Comparison of ENCODE assay signal across 21 cellular contexts in the genomic region with DNA sequence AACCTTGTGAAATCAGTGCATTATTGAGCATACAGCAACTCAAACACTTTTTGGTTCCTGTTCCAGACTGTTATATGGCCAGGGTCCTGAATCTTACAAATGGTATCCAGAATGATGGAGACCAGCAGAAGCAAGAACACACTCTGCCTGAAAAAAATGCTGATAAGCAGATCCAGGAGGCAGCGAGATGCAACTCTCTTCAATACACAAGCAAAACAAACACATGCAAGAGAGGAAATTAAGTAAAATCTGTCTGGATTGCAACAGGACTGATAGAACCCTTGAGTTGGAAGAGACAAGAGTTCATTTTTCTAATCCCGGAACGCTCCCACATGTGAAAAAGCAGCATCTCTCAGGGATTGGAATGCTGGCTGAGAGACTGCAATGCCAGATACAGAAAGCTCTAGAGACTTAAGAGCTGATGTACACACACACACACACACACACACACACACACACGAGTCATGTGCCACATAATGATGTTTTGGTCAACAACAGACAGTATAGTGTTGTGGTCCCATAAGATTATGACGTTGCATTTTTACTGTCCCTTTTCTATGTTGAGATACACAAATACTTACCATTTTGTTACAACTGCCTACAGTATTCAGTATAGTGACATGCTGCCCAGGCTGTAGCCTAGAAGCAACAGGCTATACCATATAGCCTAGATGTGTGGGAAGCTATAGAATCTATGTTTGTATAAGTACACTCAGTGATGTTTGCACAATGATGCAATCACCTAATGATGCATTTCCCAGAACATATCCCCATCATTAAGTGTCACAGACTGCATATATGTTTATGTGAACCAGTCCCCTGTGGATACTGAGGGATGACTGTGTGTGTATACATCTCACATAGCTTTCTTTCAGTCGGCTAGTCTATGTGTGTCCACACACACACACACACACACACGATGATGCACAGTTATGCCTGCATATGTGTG.
DNase-seq lines count a peak whose midpoint lies in the region; ATAC-seq, FAIRE-seq and TF ChIP-seq lines count a peak whose summit lies in the region.
"Had no signal": no experiment of that assay in that cellular context is flagged by ENCODE, and none has a peak within 500 bp of the region (broad histone marks: within the 10 kb centered on the region; RNA-seq: fewer than 3 reads in every experiment).

No MANE protein-coding gene starts in this region.

- H3K36me3 ChIP-seq in heart left ventricle (no peaks in the 10 kb centered on the region), astrocyte (ENCODE audit: insufficient read depth, low read length) (no peaks in the 10 kb centered on the region)

- no peak for TF ChIP-seq POLR2A in heart left ventricle (IDR thresholded peaks at IDR 0.05)

- no peak overlapping the region for H3K27ac ChIP-seq in heart left ventricle
- no peak overlapping the region for H3K27ac ChIP-seq in astrocyte (ENCODE audit: low read depth, low read length)

- H3K4me1 Mint-ChIP-seq in astrocyte (ENCODE audit: low read depth, unreplicated experiment) (peaks cover 9% of the 10 kb centered on the region), immature natural killer cell (no peaks in the 10 kb centered on the region)
- H3K4me1 Mint-ChIP-seq: activated naive CD8-positive, alpha-beta T cell treated with anti-CD3 and anti-CD28 coated beads, Interleukin-2, amount 50 U/mL, for 24 hours; stimulated activated effector memory CD8-positive, alpha-beta T cell treated with anti-CD3 and anti-CD28 coated beads, Interleukin-12 subunit alpha, Interleukin-12 subunit beta, amount 100 ng/mL, for 72 hours had no signal

- H3K4me1 ChIP-seq in heart left ventricle (peaks cover 0 to 21% (median 8%) of the 10 kb centered on the region in 12 donors), astrocyte (ENCODE audit: insufficient read depth, low read length) (no peaks in the 10 kb centered on the region)

- H3K27ac Mint-ChIP-seq in astrocyte (ENCODE audit: unreplicated experiment), result no peak overlapping the region
- no peak overlapping the region for H3K27ac Mint-ChIP-seq in immature natural killer cell
- H3K27ac Mint-ChIP-seq: activated naive CD8-positive, alpha-beta T cell treated with anti-CD3 and anti-CD28 coated beads, Interleukin-2, amount 50 U/mL, for 24 hours; CD8-positive, alpha-beta T cell; stimulated activated effector memory CD8-positive, alpha-beta T cell treated with anti-CD3 and anti-CD28 coated beads, Interleukin-12 subunit alpha, Interleukin-12 subunit beta, amount 100 ng/mL, for 72 hours had no signal

- H4K20me1 ChIP-seq in astrocyte (ENCODE audit: insufficient read depth, low read length), result no peaks in the 10 kb centered on the region

- H2AFZ ChIP-seq in astrocyte (ENCODE audit: low read depth, low read length), result peak overlapping the region; percentile 18

- H3K79me2 ChIP-seq in astrocyte (ENCODE audit: insufficient read depth, low read length), result no peaks in the 10 kb centered on the region

- no peak overlapping the region for H3K4me3 ChIP-seq in heart left ventricle
- no peak overlapping the region for H3K4me3 ChIP-seq in astrocyte (ENCODE audit: insufficient read depth, low read depth, low read length)

- H3K27me3 Mint-ChIP-seq in astrocyte (ENCODE audit: low read depth, unreplicated experiment), result no peaks in the 10 kb centered on the region
- H3K27me3 Mint-ChIP-seq in immature natural killer cell (ENCODE audit: low read depth in 3 of 3), result peaks cover 0 to 3% (median 0%) of the 10 kb centered on the region in 3 donors
- H3K27me3 Mint-ChIP-seq: activated naive CD8-positive, alpha-beta T cell treated with anti-CD3 and anti-CD28 coated beads, Interleukin-2, amount 50 U/mL, for 24 hours had no signal

- H3K9ac ChIP-seq in astrocyte (ENCODE audit: low read length), result no peak overlapping the region

- no peak for FAIRE-seq in astrocyte (lab: Jason Lieb, UNC)
- FAIRE-seq: kidney had no signal

- no peak overlapping the region for H3K4me3 Mint-ChIP-seq in astrocyte (ENCODE audit: unreplicated experiment)
- H3K4me3 Mint-ChIP-seq in immature natural killer cell, result no peak overlapping the region
- H3K4me3 Mint-ChIP-seq: activated naive CD8-positive, alpha-beta T cell treated with anti-CD3 and anti-CD28 coated beads, Interleukin-2, amount 50 U/mL, for 24 hours; CD8-positive, alpha-beta T cell; stimulated activated effector memory CD8-positive, alpha-beta T cell treated with anti-CD3 and anti-CD28 coated beads, Interleukin-12 subunit alpha, Interleukin-12 subunit beta, amount 100 ng/mL, for 72 hours had no signal

- no peak overlapping the region for H3K4me2 ChIP-seq in astrocyte (ENCODE audit: low read length)

- CTCF ChIA-PET in HEK293T (lab: Yijun Ruan, JAX), result interaction anchor here (0.6 to 0.7 kb wide), 2 partner anchors 21 to 1571 kb away, joined by 3 to 4 read pairs; no protein-coding TSS in a partner anchor

- H3K9me3 ChIP-seq in heart left ventricle, result no peaks in the 10 kb centered on the region
- no peaks in the 10 kb centered on the region for H3K9me3 ChIP-seq in astrocyte (ENCODE audit: insufficient read depth, low read depth, low read length)

- 46 to 61% (median 57%) methylated on average over 7 of the region's 7 CpGs for WGBS in heart left ventricle, 4 donors

- DNase-seq in left ventricle myocardium superior (no peak), heart left ventricle (no peak), astrocyte (ENCODE audit: low read depth) (peak; percentile 10), left colon (no peak), immature natural killer cell (no peak), NCI-H82 treated with DMSO at 0.1 percent for 48 hours (lab: John Stamatoyannopoulos, UW; ENCODE audit: unreplicated experiment) (no peak), HEK293T (ENCODE audit: extremely low spot score) (no peak)
- DNase-seq: activated CD4-positive, alpha-beta T cell treated with anti-CD3 and anti-CD28 coated beads for 48 hours; activated naive CD8-positive, alpha-beta T cell treated with anti-CD3 and anti-CD28 coated beads, Interleukin-2, amount 50 U/mL, for 24 hours; caudate nucleus; CD8-positive, alpha-beta T cell; EL; hypothalamus; Karpas-422; kidney; NCI-H1105; stimulated activated CD4-positive, alpha-beta T cell treated with anti-CD3 and anti-CD28 coated beads, Interleukin-15, amount 100 ng/mL, for 24 hours; SW 1271 had no signal

- POLR2A ChIA-PET in HEK293T (lab: Yijun Ruan, JAX), result no interaction called here

- no peak for TF ChIP-seq CTCF in heart left ventricle (IDR thresholded peaks at IDR 0.05)
- TF ChIP-seq CTCF in astrocyte (IDR thresholded peaks at IDR 0.05; ENCODE audit: insufficient read depth, low read depth, low read length), result no peak

- H3K36me3 Mint-ChIP-seq in astrocyte (ENCODE audit: low read depth, unreplicated experiment) (no peaks in the 10 kb centered on the region), immature natural killer cell (peaks cover 0 to 3% (median 0%) of the 10 kb centered on the region in 3 donors)
- H3K36me3 Mint-ChIP-seq: CD8-positive, alpha-beta T cell; stimulated activated effector memory CD8-positive, alpha-beta T cell treated with anti-CD3 and anti-CD28 coated beads, Interleukin-12 subunit alpha, Interleukin-12 subunit beta, amount 100 ng/mL, for 72 hours had no signal

- H3K9me3 Mint-ChIP-seq in astrocyte (ENCODE audit: unreplicated experiment) (no peaks in the 10 kb centered on the region), immature natural killer cell (no peaks in the 10 kb centered on the region)
- H3K9me3 Mint-ChIP-seq: activated naive CD8-positive, alpha-beta T cell treated with anti-CD3 and anti-CD28 coated beads, Interleukin-2, amount 50 U/mL, for 24 hours; CD8-positive, alpha-beta T cell; stimulated activated effector memory CD8-positive, alpha-beta T cell treated with anti-CD3 and anti-CD28 coated beads, Interleukin-12 subunit alpha, Interleukin-12 subunit beta, amount 100 ng/mL, for 72 hours had no signal

- intact Hi-C loops in left ventricle myocardium superior (cut with micrococcal nuclease) (no loop called here), heart left ventricle (cut with DNase I) (loop anchor here in 6 of 10 donors (5.0 to 10.0 kb wide), 6 partner anchors 209 to 591 kb away; a partner anchor contains a TSS), left colon (cut with DNase I, micrococcal nuclease) (no loop called here)

- ATAC-seq in left ventricle myocardium superior (peak; percentile 25), heart left ventricle (no peak), left colon (peak; percentile 46), HG02870 (IDR thresholded peaks at IDR 0.05; ENCODE audit: unreplicated experiment) (no peak)
- ATAC-seq: activated naive CD8-positive, alpha-beta T cell treated with anti-CD3 and anti-CD28 coated beads, Interleukin-2, amount 50 U/mL, for 24 hours; CD8-positive, alpha-beta T cell; esophagus mucosa; stimulated activated effector memory CD8-positive, alpha-beta T cell treated with anti-CD3 and anti-CD28 coated beads, Interleukin-12 subunit alpha, Interleukin-12 subunit beta, amount 100 ng/mL, for 72 hours had no signal

- no peaks in the 10 kb centered on the region for H3K27me3 ChIP-seq in heart left ventricle
- no peaks in the 10 kb centered on the region for H3K27me3 ChIP-seq in astrocyte (ENCODE audit: insufficient read depth, low read length)

TF ChIP-seq in HEK293T, 16 proteins besides CTCF, POLR2A, EP300 and RAD21:
- TF ChIP-seq CTBP1 (IDR thresholded peaks at IDR 0.05; ENCODE audit: borderline replicate concordance) (no peak), BHLHE40 (IDR thresholded peaks at IDR 0.05; ENCODE audit: borderline replicate concordance) (no peak), ARNT (IDR thresholded peaks at IDR 0.05) (no peak), TARDBP (IDR thresholded peaks at IDR 0.05) (no peak), LEF1 (IDR thresholded peaks at IDR 0.05; ENCODE audit: borderline replicate concordance) (no peak), ELF4 (IDR thresholded peaks at IDR 0.05) (no peak), ZNF384 (IDR thresholded peaks at IDR 0.05) (no peak)

Comparison
In these comparisons a context has a peak if more than half of its experiments do, and no peak if none do; other contexts are left out.
1. ATAC-seq: peak in left ventricle myocardium superior (single experiment) and left colon (single experiment); none in heart left ventricle (0 of 4) and HG02870 (single experiment).
2. intact Hi-C loops: an anchor here in heart left ventricle (5.0 to 10.0 kb wide); none called in left ventricle myocardium superior and left colon.